In the genomic region with DNA sequence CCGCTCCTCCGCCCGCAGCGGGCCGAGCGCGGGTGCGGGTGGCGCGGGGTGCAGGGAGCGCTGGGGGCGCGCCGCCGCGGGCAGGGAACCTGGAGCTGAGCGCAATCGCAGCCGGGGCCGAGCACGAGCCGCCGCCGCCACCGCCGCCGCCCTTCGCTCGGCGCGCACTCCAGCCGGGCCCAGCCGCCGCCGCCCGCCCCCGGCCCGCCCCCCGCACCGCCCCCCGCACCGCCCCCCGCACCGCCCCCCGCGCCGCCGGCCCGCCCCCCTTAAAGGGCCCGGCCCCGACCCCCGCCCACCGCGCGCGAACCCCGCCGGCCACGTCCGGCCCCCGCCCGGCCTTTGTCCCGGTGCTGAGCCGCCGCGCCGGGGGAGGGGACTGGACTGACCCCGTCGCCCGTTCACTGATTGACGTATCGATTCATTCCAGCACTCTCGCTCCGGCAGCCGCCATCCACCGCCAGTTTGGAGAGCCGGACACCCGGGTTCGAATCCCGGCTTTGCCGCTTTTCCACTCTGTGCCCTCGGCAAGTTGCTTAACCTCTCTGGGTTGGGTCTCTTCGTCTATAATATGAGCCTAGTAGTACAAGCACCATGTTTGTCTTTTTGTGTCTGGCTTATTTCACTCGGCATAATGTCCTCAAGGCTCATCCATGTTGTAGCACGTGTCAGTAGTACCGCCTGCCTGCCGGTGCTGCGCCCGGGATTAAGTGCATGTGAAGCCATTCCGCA, we compare ENCODE assay signal across 8 cellular contexts. TPM values are rescaled to one million over a fixed set of nuclear protein-coding genes. Genes with fewer than 3 reads are reported as not detected.
DNase-seq lines count a peak whose midpoint lies in the region; ATAC-seq and TF ChIP-seq lines count a peak whose summit lies in the region.

Gene SH3PXD2B (minus strand): TSS at position 171 of the 732 bp plus-strand sequence. CDS start 173 bp downstream, outside the sequence.

- no peaks in the 10 kb centered on the region for H3K9me3 Mint-ChIP-seq in activated T-cell treated with anti-CD3 and anti-CD28 coated beads, Interleukin-2, amount 50 U/mL, for 72 hours

- H3K4me3 ChIP-seq in ACC112 (ENCODE audit: low read depth, low read length) (peak within 1 kb of the TSS; percentile 96), fibroblast of lung (replicated peaks in 1 of 4; ENCODE audit: control extremely low read depth in 1 of 4, insufficient read depth in 1 of 4, low read depth in 3 of 4, low read length in 4 of 4) (peak within 1 kb of the TSS; percentile 69 to 98 (median 92)), muscle layer of duodenum (ENCODE audit: low read depth in 1 of 2, low read length in 2 of 2) (peak within 1 kb of the TSS; percentile 80)

- no peaks in the 10 kb centered on the region for H3K36me3 ChIP-seq in ACC112 (ENCODE audit: insufficient read depth, low read length)
- H3K36me3 ChIP-seq in fibroblast of lung (ENCODE audit: control insufficient read depth, insufficient read depth, low read length), result no peaks in the 10 kb centered on the region
- no peaks in the 10 kb centered on the region for H3K36me3 ChIP-seq in muscle layer of duodenum (ENCODE audit: control insufficient read depth in 1 of 2, insufficient read depth in 2 of 2, low read length in 2 of 2)

- H3K79me2 ChIP-seq in ACC112 (ENCODE audit: control insufficient read depth, insufficient read depth, low read length, unreplicated experiment) (peaks cover 38% of the 10 kb centered on the region), fibroblast of lung (ENCODE audit: control insufficient read depth, insufficient read depth, low read length) (peaks cover 18% of the 10 kb centered on the region)

- H3K4me2 ChIP-seq in fibroblast of lung (ENCODE audit: extremely low read depth, insufficient read depth, low read length), result peak within 1 kb of the TSS; percentile 96

- H3K27ac Mint-ChIP-seq in activated T-cell treated with anti-CD3 and anti-CD28 coated beads, Interleukin-2, amount 50 U/mL, for 72 hours, result no peak within 1 kb of the TSS

- peak within 1 kb of the TSS; percentile 78 for H3K27ac ChIP-seq in ACC112 (ENCODE audit: low read depth, low read length)
- peak within 1 kb of the TSS; percentile 75 for H3K27ac ChIP-seq in fibroblast of lung (ENCODE audit: insufficient read depth, low read length)
- H3K27ac ChIP-seq in muscle layer of duodenum (ENCODE audit: low read length), result peak within 1 kb of the TSS; percentile 73
- peak within 1 kb of the TSS; percentile 76 for H3K27ac ChIP-seq in temporal lobe (ENCODE audit: low read depth, low read length)

- peak within 1 kb of the TSS; percentile 68 for H3K9ac ChIP-seq in fibroblast of lung (ENCODE audit: insufficient read depth, low read length)

- peaks cover 36% of the 10 kb centered on the region for H3K4me1 ChIP-seq in ACC112 (ENCODE audit: control insufficient read depth, insufficient read depth, low read length, unreplicated experiment)
- H3K4me1 ChIP-seq in fibroblast of lung (ENCODE audit: control insufficient read depth, extremely low read depth, insufficient read depth, low read length), result peaks cover 26% of the 10 kb centered on the region
- H3K4me1 ChIP-seq in muscle layer of duodenum (ENCODE audit: control insufficient read depth in 1 of 2, insufficient read depth in 2 of 2, low read length in 2 of 2), result peaks cover 9 to 30% of the 10 kb centered on the region in 2 donors

- no peaks in the 10 kb centered on the region for H3K36me3 Mint-ChIP-seq in activated T-cell treated with anti-CD3 and anti-CD28 coated beads, Interleukin-2, amount 50 U/mL, for 72 hours (ENCODE audit: insufficient read depth in 2 of 2)

- H2AFZ ChIP-seq in ACC112 (ENCODE audit: low read length, unreplicated experiment) (peak within 1 kb of the TSS; percentile 92), fibroblast of lung (ENCODE audit: low read length) (peak within 1 kb of the TSS; percentile 78)

- H3K27me3 ChIP-seq in ACC112 (ENCODE audit: insufficient read depth, low read length) (no peaks in the 10 kb centered on the region), fibroblast of lung (ENCODE audit: control insufficient read depth, insufficient read depth, low read length) (no peaks in the 10 kb centered on the region), muscle layer of duodenum (ENCODE audit: low read depth, low read length) (no peaks in the 10 kb centered on the region)

- ATAC-seq in GM19035 (IDR thresholded peaks at IDR 0.05; ENCODE audit: unreplicated experiment), result peak; percentile 47
- peak; percentile 76 to 78 for ATAC-seq in activated T-cell treated with anti-CD3 and anti-CD28 coated beads, Interleukin-2, amount 50 U/mL, for 72 hours (replicated peaks in 1 of 2)

- H4K20me1 ChIP-seq in fibroblast of lung (ENCODE audit: control insufficient read depth, extremely low read depth, insufficient read depth, low read length), result no peaks in the 10 kb centered on the region

- peaks cover 42% of the 10 kb centered on the region for H3K27me3 Mint-ChIP-seq in activated T-cell treated with anti-CD3 and anti-CD28 coated beads, Interleukin-2, amount 50 U/mL, for 72 hours (ENCODE audit: low read depth)

- TF ChIP-seq CTCF in fibroblast of lung (conservative IDR thresholded peaks at IDR 0.05 in 1 of 2, IDR thresholded peaks at IDR 0.05 in 1 of 2; ENCODE audit: low read depth in 1 of 2, low read length in 2 of 2), result no peak

- H3K4me3 Mint-ChIP-seq in activated T-cell treated with anti-CD3 and anti-CD28 coated beads, Interleukin-2, amount 50 U/mL, for 72 hours, result peak within 1 kb of the TSS; percentile 80 to 90

- peaks cover 19% of the 10 kb centered on the region for H3K4me1 Mint-ChIP-seq in activated T-cell treated with anti-CD3 and anti-CD28 coated beads, Interleukin-2, amount 50 U/mL, for 72 hours (ENCODE audit: low read depth)

- H3K9me3 ChIP-seq in fibroblast of lung (ENCODE audit: control insufficient read depth, insufficient read depth, low read depth, low read length) (no peaks in the 10 kb centered on the region), muscle layer of duodenum (ENCODE audit: control insufficient read depth in 1 of 2, low read length in 2 of 2) (no peaks in the 10 kb centered on the region)

- DNase-seq in NCI-H446 treated with DMSO at 0.1 percent for 48 hours (lab: John Stamatoyannopoulos, UW) (peak; percentile 23), fibroblast of lung (ENCODE audit: low read depth in 2 of 2) (peak; percentile 63 to 77)
- DNase-seq in activated T-cell treated with anti-CD3 and anti-CD28 coated beads, Interleukin-2, amount 50 U/mL, for 72 hours, result peak; percentile 48 to 51
- DNase-seq in NK-92 treated with Interleukin-12 subunit alpha and Interleukin-12 subunit beta, amount 100 ng/mL, for 24 hours (lab: John Stamatoyannopoulos, UW), result no peak

RNA-seq across cellular contexts. Expression of gene SH3PXD2B, which starts in this region (rescaled TPM):
- total RNA-seq in activated T-cell treated with anti-CD3 and anti-CD28 coated beads, Interleukin-2, amount 50 U/mL, for 72 hours, result 1 to 10 TPM in 1 of 2 donors, under 1 TPM in 1; 0.49 to 1.3 TPM
- 21.1 and 23.9 TPM in 2 replicates for total RNA-seq in fibroblast of lung
- 12.6 and 23.0 TPM in 2 replicates for polyA plus RNA-seq in fibroblast of lung
- 14.4 and 25.4 TPM in 2 replicates for polyA plus RNA-seq in fibroblast of lung (2012)
- 25.3 and 47.1 TPM in 2 replicates for polyA minus RNA-seq in fibroblast of lung (ENCODE audit: low replicate concordance)
- 13.8 TPM for total RNA-seq in temporal lobe
